In genomic region chr10:103507235-103508191, GRCh38 we compare ENCODE assay signal across 1 cellular context.
TF ChIP-seq lines count a peak whose summit lies in the region.

No MANE protein-coding gene starts in this region.

TF ChIP-seq in GM12878, 131 proteins besides CTCF, POLR2A, EP300 and RAD21:
- TF ChIP-seq JUND (IDR thresholded peaks at IDR 0.05; ENCODE audit: low read depth, low read length) (no peak), NR2F1 (conservative IDR thresholded peaks at IDR 0.05) (no peak), FOXM1 (IDR thresholded peaks at IDR 0.05; ENCODE audit: low read depth, low read length) (no peak), RELB (IDR thresholded peaks at IDR 0.05; ENCODE audit: low read depth) (no peak)
TF ChIP-seq in GM12878: peak in this region for 0.
